In genomic region chr6:46291880-46292279, GRCh38 we compare ENCODE assay signal across 32 cellular contexts.
"Had no signal": no experiment of that assay in that cellular context is flagged by ENCODE, and none has a peak within 500 bp of the region (broad histone marks: within the 10 kb centered on the region; RNA-seq: fewer than 3 reads in every experiment).

No MANE protein-coding gene starts in this region.

- H3K27ac Mint-ChIP-seq: activated B cell treated with CpG ODN at 0.5 μM for 24 hours; activated CD8-positive, alpha-beta T cell treated with anti-CD3 and anti-CD28 coated beads for 36 hours; activated naive CD8-positive, alpha-beta T cell; activated T-helper 17 cell treated with anti-CD3 and anti-CD28 coated beads, Interleukin-2, amount 50 U/mL, for 72 hours; dendritic cell treated with granulocyte-macrophage colony-stimulating factor and Interleukin-4, amounts not matched to agents 40 ng/mL and 50 ng/mL, for 4 days; endodermal cell; T-helper 2 cell treated with Interferon-gamma antibody and Interleukin-4, amounts not matched to agents 5 μg/mL and 100 μg/mL, for 36 hours had no signal

- H3K9me3 Mint-ChIP-seq: activated B cell treated with CpG ODN at 0.5 μM for 24 hours; activated CD8-positive, alpha-beta T cell treated with anti-CD3 and anti-CD28 coated beads for 36 hours; activated T-cell treated with anti-CD3 and anti-CD28 coated beads, Interleukin-2, amount 50 U/mL, for 4 hours; activated T-helper 17 cell treated with anti-CD3 and anti-CD28 coated beads, Interleukin-2, amount 50 U/mL, for 72 hours; central memory CD8-positive, alpha-beta T cell; dendritic cell treated with granulocyte-macrophage colony-stimulating factor and Interleukin-4, amounts not matched to agents 40 ng/mL and 50 ng/mL, for 4 days; endodermal cell; T-helper 2 cell treated with Interferon-gamma antibody and Interleukin-4, amounts not matched to agents 5 μg/mL and 100 μg/mL, for 36 hours had no signal

- H3K27me3 ChIP-seq: brain microvascular endothelial cell, dorsolateral prefrontal cortex had no signal

- H3K4me3 Mint-ChIP-seq: activated B cell treated with CpG ODN at 0.5 μM for 24 hours; activated CD8-positive, alpha-beta T cell treated with anti-CD3 and anti-CD28 coated beads for 36 hours; activated naive CD8-positive, alpha-beta T cell; activated T-cell treated with anti-CD3 and anti-CD28 coated beads, Interleukin-2, amount 50 U/mL, for 4 hours; activated T-helper 17 cell treated with anti-CD3 and anti-CD28 coated beads, Interleukin-2, amount 50 U/mL, for 72 hours; central memory CD8-positive, alpha-beta T cell; dendritic cell treated with granulocyte-macrophage colony-stimulating factor and Interleukin-4, amounts not matched to agents 40 ng/mL and 50 ng/mL, for 4 days; endodermal cell; T-helper 2 cell treated with Interferon-gamma antibody and Interleukin-4, amounts not matched to agents 5 μg/mL and 100 μg/mL, for 36 hours had no signal

- H3K27me3 Mint-ChIP-seq: central memory CD8-positive, alpha-beta T cell had no signal

- H3K27ac ChIP-seq: brain microvascular endothelial cell, coronary artery, dorsolateral prefrontal cortex, WERI-Rb-1 had no signal

- DNase-seq: activated B cell treated with CpG ODN at 0.5 μM for 24 hours; activated CD4-positive, alpha-beta T cell treated with anti-CD3 and anti-CD28 coated beads for 48 hours; activated CD4-positive, alpha-beta T cell treated with anti-CD3 and anti-CD28 coated beads, Interleukin-2, amount 50 U/mL, for 1 hour; activated CD4-positive, alpha-beta T cell treated with anti-CD3 and anti-CD28 coated beads, Interleukin-2, amount 50 U/mL, for 48 hours; activated CD8-positive, alpha-beta memory T cell treated with anti-CD3 and anti-CD28 coated beads for 24 hours; activated CD8-positive, alpha-beta T cell treated with anti-CD3 and anti-CD28 coated beads for 36 hours; activated effector memory CD4-positive, alpha-beta T cell treated with Interleukin-2 at 50 U/mL for 16 hours; activated gamma-delta T cell treated with Interleukin-2 at 50 U/mL for 16 hours; activated naive CD4-positive, alpha-beta T cell treated with anti-CD3 and anti-CD28 coated beads, Interleukin-2, amount 50 U/mL, for 16 hours; activated naive CD4-positive, alpha-beta T cell treated with Interleukin-2 at 50 U/mL for 16 hours; activated T-cell treated with anti-CD3 and anti-CD28 coated beads, Interleukin-2, amount 50 U/mL, for 4 hours; amniotic stem cell; anterior cingulate cortex; brain microvascular endothelial cell; dorsolateral prefrontal cortex; effector memory CD4-positive, alpha-beta T cell; endodermal cell; foreskin fibroblast; head of caudate nucleus; T1000; WERI-Rb-1 had no signal

- H3K36me3 Mint-ChIP-seq: activated naive CD8-positive, alpha-beta T cell had no signal

- H3K36me3 ChIP-seq: brain microvascular endothelial cell, WERI-Rb-1 had no signal

- H3K4me1 Mint-ChIP-seq: activated T-helper 17 cell treated with anti-CD3 and anti-CD28 coated beads, Interleukin-2, amount 50 U/mL, for 72 hours; central memory CD8-positive, alpha-beta T cell had no signal

- FAIRE-seq: astrocyte, bronchial epithelial cell, frontal cortex had no signal

- ATAC-seq: activated CD4-positive, CD25-positive, alpha-beta regulatory T cell treated with anti-CD3 and anti-CD28 coated beads, Interleukin-2, amount 50 U/mL, for 24 hours; activated CD8-positive, alpha-beta T cell treated with anti-CD3 and anti-CD28 coated beads for 36 hours; activated T-cell treated with anti-CD3 and anti-CD28 coated beads, Interleukin-2, amount 50 U/mL, for 4 hours; activated T-helper 17 cell treated with anti-CD3 and anti-CD28 coated beads, Interleukin-2, amount 50 U/mL, for 72 hours; esophagus mucosa had no signal

- H3K4me3 ChIP-seq: coronary artery, dorsolateral prefrontal cortex had no signal
